8 cellular contexts compared by ENCODE assay signal in genomic region chr20:17568045-17568788, GRCh38. TPM values are rescaled to one million over a fixed set of nuclear protein-coding genes. Genes with fewer than 3 reads are reported as not detected.
DNase-seq lines count a peak whose midpoint lies in the region; ATAC-seq and TF ChIP-seq lines count a peak whose summit lies in the region.

No MANE protein-coding gene starts in this region.

- peak overlapping the region; percentile 47 for H3K4me3 Mint-ChIP-seq in activated naive CD4-positive, alpha-beta T cell treated with anti-CD3 and anti-CD28 coated beads, Interleukin-2, amount 10 ng/mL, durations not matched to agents 7 days and 5 days

- H3K4me1 ChIP-seq in lung (ENCODE audit: control insufficient read depth in 2 of 2, insufficient read depth in 2 of 2, low read length in 2 of 2) (peaks cover 8 to 12% of the 10 kb centered on the region in 2 donors), upper lobe of right lung (peaks cover 20% of the 10 kb centered on the region)

- WGBS in lung, 2 donors, result 67 to 76% methylated on average over 6 of the region's 6 CpGs

- H3K27me3 ChIP-seq in brain microvascular endothelial cell (replicated peaks), result no peaks in the 10 kb centered on the region
- H3K27me3 ChIP-seq in lung (ENCODE audit: control insufficient read depth, insufficient read depth), result no peaks in the 10 kb centered on the region
- H3K27me3 ChIP-seq in upper lobe of right lung, result no peaks in the 10 kb centered on the region

- in situ Hi-C loops in brain microvascular endothelial cell (cut with HindIII; ENCODE audit: low pct_ligation_motif_present, low sequenced_read_pairs), result no loop called here

- peaks cover 38% of the 10 kb centered on the region for H3K4me1 Mint-ChIP-seq in activated naive CD4-positive, alpha-beta T cell treated with anti-CD3 and anti-CD28 coated beads, Interleukin-2, amount 10 ng/mL, durations not matched to agents 7 days and 5 days

- peak overlapping the region; percentile 88 for H3K4me3 ChIP-seq in brain microvascular endothelial cell (ENCODE audit: low read depth, low read length)
- no peak overlapping the region for H3K4me3 ChIP-seq in lung
- H3K4me3 ChIP-seq in upper lobe of right lung, result peak overlapping the region; percentile 93

- peaks cover 3% of the 10 kb centered on the region for H3K36me3 Mint-ChIP-seq in activated naive CD4-positive, alpha-beta T cell treated with anti-CD3 and anti-CD28 coated beads, Interleukin-2, amount 10 ng/mL, durations not matched to agents 7 days and 5 days

- H3K27ac Mint-ChIP-seq in activated naive CD4-positive, alpha-beta T cell treated with anti-CD3 and anti-CD28 coated beads, Interleukin-2, amount 10 ng/mL, durations not matched to agents 7 days and 5 days, result no peak overlapping the region

- ATAC-seq in lung (ENCODE audit: insufficient read depth, low FRiP score) (no peak), upper lobe of right lung (no peak), GM18870 (IDR thresholded peaks at IDR 0.05; ENCODE audit: unreplicated experiment) (no peak), HG03442 (IDR thresholded peaks at IDR 0.05; ENCODE audit: unreplicated experiment) (no peak), GM21381 (IDR thresholded peaks at IDR 0.05; ENCODE audit: unreplicated experiment) (no peak)

- H3K36me3 ChIP-seq in brain microvascular endothelial cell (replicated peaks) (peaks cover 2% of the 10 kb centered on the region), lung (ENCODE audit: control insufficient read depth in 2 of 2, insufficient read depth in 2 of 2, low read length in 2 of 2) (peaks cover 0 to 1% of the 10 kb centered on the region in 2 donors), upper lobe of right lung (no peaks in the 10 kb centered on the region)

- CTCF ChIA-PET in activated naive CD4-positive, alpha-beta T cell treated with anti-CD3 and anti-CD28 coated beads, Interleukin-2, amount 10 ng/mL, durations not matched to agents 7 days and 5 days (lab: Charles Lee), result no interaction called here

- TF ChIP-seq CTCF in brain microvascular endothelial cell (IDR thresholded peaks at IDR 0.05; ENCODE audit: low read depth, low read length, missing control alignments), result no peak
- TF ChIP-seq CTCF in lung (IDR thresholded peaks at IDR 0.05; ENCODE audit: control extremely low read depth, extremely low read depth), result no peak
- TF ChIP-seq CTCF in upper lobe of right lung (IDR thresholded peaks at IDR 0.05), result no peak

- no peaks in the 10 kb centered on the region for H3K9me3 Mint-ChIP-seq in activated naive CD4-positive, alpha-beta T cell treated with anti-CD3 and anti-CD28 coated beads, Interleukin-2, amount 10 ng/mL, durations not matched to agents 7 days and 5 days

- no peak for DNase-seq in activated naive CD4-positive, alpha-beta T cell treated with anti-CD3 and anti-CD28 coated beads, Interleukin-2, amount 10 ng/mL, durations not matched to agents 7 days and 5 days
- no peak for DNase-seq in activated naive CD4-positive, alpha-beta T cell treated with Interleukin-2 at 50 U/mL for 16 hours
- DNase-seq in brain microvascular endothelial cell (no peak), lung (ENCODE audit: low spot score) (no peak), upper lobe of right lung (no peak)

- H3K27ac ChIP-seq in brain microvascular endothelial cell (peak overlapping the region; percentile 99), lung (ENCODE audit: low read depth in 1 of 2, low read length in 1 of 2) (peak overlapping the region; percentile 96 to 100), upper lobe of right lung (peak overlapping the region; percentile 100)

- intact Hi-C loops in upper lobe of right lung (cut with DNase I), result no loop called here

- no peaks in the 10 kb centered on the region for H3K9me3 ChIP-seq in lung (ENCODE audit: control insufficient read depth in 2 of 2, insufficient read depth in 1 of 2, low read length in 1 of 2)
- no peaks in the 10 kb centered on the region for H3K9me3 ChIP-seq in upper lobe of right lung

- H3K27me3 Mint-ChIP-seq in activated naive CD4-positive, alpha-beta T cell treated with anti-CD3 and anti-CD28 coated beads, Interleukin-2, amount 10 ng/mL, durations not matched to agents 7 days and 5 days, result peaks cover 40% of the 10 kb centered on the region

RNA-seq across cellular contexts. Expression of gene DSTN, which starts 1.7 kb away (rescaled TPM):
- total RNA-seq in lung (100 to 1,000 TPM; 348 to 412 TPM), upper lobe of right lung (463 TPM)
- 100 to 1,000 TPM; 313 to 532 TPM for polyA plus RNA-seq in lung

RNA-seq across cellular contexts. Expression of gene BFSP1, which starts 37.0 kb away (rescaled TPM):
- total RNA-seq in lung, result 1 to 10 TPM; 1.7 to 2.8 TPM
- polyA plus RNA-seq in lung, result 1 to 10 TPM in 1 of 2 donors, under 1 TPM in 1; 0.65 to 1.9 TPM
- 2.7 TPM for total RNA-seq in upper lobe of right lung
